1 cellular context compared by ENCODE assay signal in the genomic region with DNA sequence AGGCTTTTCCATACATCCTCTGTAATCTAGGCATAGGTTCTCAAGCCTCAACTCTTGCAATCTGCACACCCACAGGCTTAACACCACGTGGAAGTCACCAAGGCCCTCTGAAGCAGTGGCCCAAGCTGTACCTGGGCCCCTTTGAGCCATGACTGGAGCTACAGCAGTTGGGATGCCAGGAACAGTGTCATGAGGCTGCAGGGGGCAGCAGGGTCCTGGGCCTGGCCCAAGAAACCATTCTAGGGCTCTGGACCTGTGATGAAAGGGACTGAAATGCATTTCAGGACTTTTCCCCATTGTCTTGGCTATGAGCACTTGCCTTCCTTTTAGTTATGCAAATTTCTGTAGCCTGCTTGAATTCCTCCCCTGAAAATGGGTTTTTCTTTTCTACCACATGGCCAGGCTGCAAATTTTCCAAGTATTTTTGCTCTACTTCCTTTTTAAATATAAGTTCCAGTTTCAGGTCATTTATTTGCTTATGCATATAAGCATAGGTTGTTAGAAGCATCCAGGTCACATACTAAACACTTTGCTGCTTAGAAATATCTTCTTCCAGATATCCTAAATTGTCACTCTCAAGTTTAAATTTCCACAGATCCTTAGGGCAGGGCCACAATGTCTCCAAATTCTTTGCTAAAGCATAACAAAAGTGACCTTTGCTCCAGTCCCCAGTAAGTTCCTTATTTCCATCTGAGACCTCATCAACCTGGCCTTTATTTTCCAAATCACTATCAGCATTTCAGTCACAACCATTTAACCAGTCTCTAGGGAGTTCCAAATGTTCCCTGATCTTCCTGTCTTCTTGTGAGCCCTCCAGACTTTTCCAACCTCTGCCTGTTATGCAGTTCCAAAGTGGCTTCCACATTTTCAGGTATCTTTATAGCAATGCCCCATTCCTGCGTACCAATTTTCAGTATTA.
TF ChIP-seq lines count a peak whose summit lies in the region.

No MANE protein-coding gene starts in this region.

TF ChIP-seq in GM23338, 12 proteins besides CTCF, POLR2A, EP300 and RAD21 (continued from another document):
- TF ChIP-seq EZH2 (IDR thresholded peaks at IDR 0.05; ENCODE audit: low read depth, unreplicated experiment), result no peak
